1 cellular context compared by ENCODE assay signal in the genomic region with DNA sequence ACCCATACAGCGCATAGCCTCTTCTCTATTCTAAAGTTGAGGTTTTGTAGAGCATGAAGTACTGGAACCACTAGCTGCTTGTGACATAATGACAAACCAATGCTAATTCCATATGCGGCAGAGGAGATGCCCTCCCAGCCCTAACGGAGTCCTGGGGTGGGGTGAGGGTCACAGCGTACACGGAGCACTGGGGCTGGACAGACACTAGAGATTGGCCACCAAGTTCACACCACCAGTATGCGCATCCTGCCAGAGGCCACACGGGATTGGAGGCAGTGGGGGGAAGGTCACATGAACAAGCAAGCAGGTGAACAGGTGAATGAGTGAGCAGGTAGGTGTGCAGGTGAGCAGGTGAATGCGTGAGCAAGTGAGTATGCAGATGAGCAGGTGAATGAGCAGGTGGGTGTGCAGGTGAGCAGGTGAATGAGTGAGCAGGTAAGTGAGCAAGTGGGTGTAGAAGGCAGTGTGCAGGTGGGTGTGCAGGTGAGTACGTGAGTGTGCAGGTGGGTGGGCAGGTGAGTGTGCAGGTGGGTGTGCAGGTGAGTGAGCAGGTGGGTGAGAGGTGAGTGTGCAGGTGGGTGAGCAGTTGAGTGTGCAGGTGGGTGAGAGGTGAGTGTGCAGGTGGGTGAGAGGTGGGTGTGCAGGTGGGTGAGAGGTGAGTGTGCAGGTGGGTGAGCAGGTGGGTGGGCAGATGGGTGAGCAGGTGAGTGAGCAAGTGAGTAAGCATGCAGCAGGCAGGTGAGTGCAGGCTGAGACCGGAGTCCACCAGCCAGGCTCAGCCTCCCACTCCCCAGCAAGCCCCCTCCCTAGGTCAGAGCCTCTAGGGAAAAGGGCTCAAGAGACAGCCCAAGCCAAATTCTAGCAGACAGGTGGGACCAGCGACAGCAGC.
TF ChIP-seq lines count a peak whose summit lies in the region.

No MANE protein-coding gene starts in this region.

TF ChIP-seq in K562, 482 proteins besides CTCF, POLR2A, EP300 and RAD21:
- TF ChIP-seq CBFA2T2 (conservative IDR thresholded peaks at IDR 0.05) (0 out of 2 replicates have a peak, but pooled peaks have one; percentile 16), ZNF444 (CRISPR knock-in tag; IDR thresholded peaks at IDR 0.05) (no peak), ZEB2 (IDR thresholded peaks at IDR 0.05) (peak; percentile 95)
